7 cellular contexts compared by ENCODE assay signal in genomic region chr12:113884392-113884791, GRCh38.
"Had no signal": no experiment of that assay in that cellular context is flagged by ENCODE, and none has a peak within 500 bp of the region (broad histone marks: within the 10 kb centered on the region; RNA-seq: fewer than 3 reads in every experiment).

No MANE protein-coding gene starts in this region.

- H3K4me3 Mint-ChIP-seq: IgD-negative memory B cell had no signal

- H3K27ac Mint-ChIP-seq: IgD-negative memory B cell had no signal

- H3K27ac ChIP-seq: HL-60 had no signal

- DNase-seq: IMR-90, KBM-7, KG1 had no signal

- FAIRE-seq: HTR-8/SVneo had no signal

- ATAC-seq: K562 had no signal

- H3K4me3 ChIP-seq: K562 had no signal

- H3K27me3 Mint-ChIP-seq: IgD-negative memory B cell had no signal
